Comparison of ENCODE assay signal across 2 cellular contexts in genomic region chr1:28755701-28756100, GRCh38.
TF ChIP-seq lines count a peak whose summit lies in the region.

No MANE protein-coding gene starts in this region.

TF ChIP-seq in HepG2, 621 proteins besides CTCF, POLR2A, EP300 and RAD21:
- no peak for TF ChIP-seq E2F5 (CRISPR knock-in tag; conservative IDR thresholded peaks at IDR 0.05)
- TF ChIP-seq TP53 (CRISPR knock-in tag; conservative IDR thresholded peaks at IDR 0.05) = no peak
- 0 out of 2 replicates have a peak, but pooled peaks have one; percentile 33 for TF ChIP-seq RBFOX2 (IDR thresholded peaks at IDR 0.05; ENCODE audit: low read depth, low read length)

TF ChIP-seq in GM12878, 131 proteins besides CTCF, POLR2A, EP300 and RAD21:
- TF ChIP-seq BCL11A (IDR thresholded peaks at IDR 0.05; ENCODE audit: low read depth, low read length) (no peak), IKZF1 (conservative IDR thresholded peaks at IDR 0.05) (no peak), MEF2B (IDR thresholded peaks at IDR 0.05; ENCODE audit: partially characterized antibody, poor library complexity, severe bottlenecking) (no peak), FOS (IDR thresholded peaks at IDR 0.05; ENCODE audit: borderline replicate concordance, extremely low read depth, insufficient read length) (no peak), DPF2 (IDR thresholded peaks at IDR 0.05) (no peak), TCF3 (IDR thresholded peaks at IDR 0.05; ENCODE audit: borderline replicate concordance, insufficient read depth, low read depth, low read length) (no peak), BACH1 (IDR thresholded peaks at IDR 0.05; ENCODE audit: borderline replicate concordance) (no peak), POLR2AphosphoS5 (IDR thresholded peaks at IDR 0.05; ENCODE audit: low read length) (no peak), BMI1 (IDR thresholded peaks at IDR 0.05; ENCODE audit: borderline replicate concordance) (no peak), CUX1 (IDR thresholded peaks at IDR 0.05; ENCODE audit: insufficient replicate concordance, low read depth, low read length) (no peak), SREBF2 (IDR thresholded peaks at IDR 0.05; ENCODE audit: low read length) (no peak), ZBTB33 (IDR thresholded peaks at IDR 0.05) (no peak), PAX5 (IDR thresholded peaks at IDR 0.05; ENCODE audit: borderline replicate concordance, low read depth, low read length) (no peak), ZZZ3 (IDR thresholded peaks at IDR 0.05; ENCODE audit: control insufficient read depth, insufficient read length, low read depth) (no peak)
- TF ChIP-seq, protein P1, sequence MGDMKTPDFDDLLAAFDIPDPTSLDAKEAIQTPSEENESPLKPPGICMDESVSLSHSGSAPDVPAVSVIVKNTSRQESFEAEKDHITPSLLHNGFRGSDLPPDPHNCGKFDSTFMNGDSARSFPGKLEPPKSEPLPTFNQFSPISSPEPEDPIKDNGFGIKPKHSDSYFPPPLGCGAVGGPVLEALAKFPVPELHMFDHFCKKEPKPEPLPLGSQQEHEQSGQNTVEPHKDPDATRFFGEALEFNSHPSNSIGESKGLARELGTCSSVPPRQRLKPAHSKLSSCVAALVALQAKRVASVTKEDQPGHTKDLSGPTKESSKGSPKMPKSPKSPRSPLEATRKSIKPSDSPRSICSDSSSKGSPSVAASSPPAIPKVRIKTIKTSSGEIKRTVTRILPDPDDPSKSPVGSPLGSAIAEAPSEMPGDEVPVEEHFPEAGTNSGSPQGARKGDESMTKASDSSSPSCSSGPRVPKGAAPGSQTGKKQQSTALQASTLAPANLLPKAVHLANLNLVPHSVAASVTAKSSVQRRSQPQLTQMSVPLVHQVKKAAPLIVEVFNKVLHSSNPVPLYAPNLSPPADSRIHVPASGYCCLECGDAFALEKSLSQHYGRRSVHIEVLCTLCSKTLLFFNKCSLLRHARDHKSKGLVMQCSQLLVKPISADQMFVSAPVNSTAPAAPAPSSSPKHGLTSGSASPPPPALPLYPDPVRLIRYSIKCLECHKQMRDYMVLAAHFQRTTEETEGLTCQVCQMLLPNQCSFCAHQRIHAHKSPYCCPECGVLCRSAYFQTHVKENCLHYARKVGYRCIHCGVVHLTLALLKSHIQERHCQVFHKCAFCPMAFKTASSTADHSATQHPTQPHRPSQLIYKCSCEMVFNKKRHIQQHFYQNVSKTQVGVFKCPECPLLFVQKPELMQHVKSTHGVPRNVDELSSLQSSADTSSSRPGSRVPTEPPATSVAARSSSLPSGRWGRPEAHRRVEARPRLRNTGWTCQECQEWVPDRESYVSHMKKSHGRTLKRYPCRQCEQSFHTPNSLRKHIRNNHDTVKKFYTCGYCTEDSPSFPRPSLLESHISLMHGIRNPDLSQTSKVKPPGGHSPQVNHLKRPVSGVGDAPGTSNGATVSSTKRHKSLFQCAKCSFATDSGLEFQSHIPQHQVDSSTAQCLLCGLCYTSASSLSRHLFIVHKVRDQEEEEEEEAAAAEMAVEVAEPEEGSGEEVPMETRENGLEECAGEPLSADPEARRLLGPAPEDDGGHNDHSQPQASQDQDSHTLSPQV (IDR thresholded peaks at IDR 0.05) = no peak
- TF ChIP-seq, protein P2, sequence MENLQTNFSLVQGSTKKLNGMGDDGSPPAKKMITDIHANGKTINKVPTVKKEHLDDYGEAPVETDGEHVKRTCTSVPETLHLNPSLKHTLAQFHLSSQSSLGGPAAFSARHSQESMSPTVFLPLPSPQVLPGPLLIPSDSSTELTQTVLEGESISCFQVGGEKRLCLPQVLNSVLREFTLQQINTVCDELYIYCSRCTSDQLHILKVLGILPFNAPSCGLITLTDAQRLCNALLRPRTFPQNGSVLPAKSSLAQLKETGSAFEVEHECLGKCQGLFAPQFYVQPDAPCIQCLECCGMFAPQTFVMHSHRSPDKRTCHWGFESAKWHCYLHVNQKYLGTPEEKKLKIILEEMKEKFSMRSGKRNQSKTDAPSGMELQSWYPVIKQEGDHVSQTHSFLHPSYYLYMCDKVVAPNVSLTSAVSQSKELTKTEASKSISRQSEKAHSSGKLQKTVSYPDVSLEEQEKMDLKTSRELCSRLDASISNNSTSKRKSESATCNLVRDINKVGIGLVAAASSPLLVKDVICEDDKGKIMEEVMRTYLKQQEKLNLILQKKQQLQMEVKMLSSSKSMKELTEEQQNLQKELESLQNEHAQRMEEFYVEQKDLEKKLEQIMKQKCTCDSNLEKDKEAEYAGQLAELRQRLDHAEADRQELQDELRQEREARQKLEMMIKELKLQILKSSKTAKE (IDR thresholded peaks at IDR 0.05; ENCODE audit: low read depth, poor library complexity, severe bottlenecking) = no peak
